Comparison of ENCODE assay signal across 1 cellular context in the genomic region with DNA sequence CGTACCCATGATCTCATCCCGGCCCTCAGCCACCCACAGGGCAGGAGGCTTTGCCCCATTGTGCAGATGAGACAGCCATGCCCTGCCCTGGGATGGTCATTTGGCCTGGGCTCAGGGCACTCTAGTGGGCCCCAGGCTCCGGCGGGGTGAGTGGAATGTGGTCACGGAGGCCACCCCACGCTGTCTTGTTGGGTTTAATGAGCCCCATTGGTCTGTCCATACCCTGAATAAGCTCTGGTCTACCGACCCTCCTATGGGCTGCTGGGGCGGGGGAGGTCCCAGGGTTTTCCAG.
TF ChIP-seq lines count a peak whose summit lies in the region.

No MANE protein-coding gene starts in this region.

TF ChIP-seq in WTC11, 78 proteins besides CTCF, POLR2A, EP300 and RAD21 (continued from another document):
- TF ChIP-seq, protein P1, sequence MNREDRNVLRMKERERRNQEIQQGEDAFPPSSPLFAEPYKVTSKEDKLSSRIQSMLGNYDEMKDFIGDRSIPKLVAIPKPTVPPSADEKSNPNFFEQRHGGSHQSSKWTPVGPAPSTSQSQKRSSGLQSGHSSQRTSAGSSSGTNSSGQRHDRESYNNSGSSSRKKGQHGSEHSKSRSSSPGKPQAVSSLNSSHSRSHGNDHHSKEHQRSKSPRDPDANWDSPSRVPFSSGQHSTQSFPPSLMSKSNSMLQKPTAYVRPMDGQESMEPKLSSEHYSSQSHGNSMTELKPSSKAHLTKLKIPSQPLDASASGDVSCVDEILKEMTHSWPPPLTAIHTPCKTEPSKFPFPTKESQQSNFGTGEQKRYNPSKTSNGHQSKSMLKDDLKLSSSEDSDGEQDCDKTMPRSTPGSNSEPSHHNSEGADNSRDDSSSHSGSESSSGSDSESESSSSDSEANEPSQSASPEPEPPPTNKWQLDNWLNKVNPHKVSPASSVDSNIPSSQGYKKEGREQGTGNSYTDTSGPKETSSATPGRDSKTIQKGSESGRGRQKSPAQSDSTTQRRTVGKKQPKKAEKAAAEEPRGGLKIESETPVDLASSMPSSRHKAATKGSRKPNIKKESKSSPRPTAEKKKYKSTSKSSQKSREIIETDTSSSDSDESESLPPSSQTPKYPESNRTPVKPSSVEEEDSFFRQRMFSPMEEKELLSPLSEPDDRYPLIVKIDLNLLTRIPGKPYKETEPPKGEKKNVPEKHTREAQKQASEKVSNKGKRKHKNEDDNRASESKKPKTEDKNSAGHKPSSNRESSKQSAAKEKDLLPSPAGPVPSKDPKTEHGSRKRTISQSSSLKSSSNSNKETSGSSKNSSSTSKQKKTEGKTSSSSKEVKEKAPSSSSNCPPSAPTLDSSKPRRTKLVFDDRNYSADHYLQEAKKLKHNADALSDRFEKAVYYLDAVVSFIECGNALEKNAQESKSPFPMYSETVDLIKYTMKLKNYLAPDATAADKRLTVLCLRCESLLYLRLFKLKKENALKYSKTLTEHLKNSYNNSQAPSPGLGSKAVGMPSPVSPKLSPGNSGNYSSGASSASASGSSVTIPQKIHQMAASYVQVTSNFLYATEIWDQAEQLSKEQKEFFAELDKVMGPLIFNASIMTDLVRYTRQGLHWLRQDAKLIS (CRISPR knock-in tag; IDR thresholded peaks at IDR 0.05; ENCODE audit: borderline replicate concordance): no peak
- TF ChIP-seq, protein P2, sequence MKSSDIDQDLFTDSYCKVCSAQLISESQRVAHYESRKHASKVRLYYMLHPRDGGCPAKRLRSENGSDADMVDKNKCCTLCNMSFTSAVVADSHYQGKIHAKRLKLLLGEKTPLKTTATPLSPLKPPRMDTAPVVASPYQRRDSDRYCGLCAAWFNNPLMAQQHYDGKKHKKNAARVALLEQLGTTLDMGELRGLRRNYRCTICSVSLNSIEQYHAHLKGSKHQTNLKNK (CRISPR knock-in tag; IDR thresholded peaks at IDR 0.05): no peak
- TF ChIP-seq ATF1 (CRISPR knock-in tag; IDR thresholded peaks at IDR 0.05): no peak
- TF ChIP-seq, protein P3, sequence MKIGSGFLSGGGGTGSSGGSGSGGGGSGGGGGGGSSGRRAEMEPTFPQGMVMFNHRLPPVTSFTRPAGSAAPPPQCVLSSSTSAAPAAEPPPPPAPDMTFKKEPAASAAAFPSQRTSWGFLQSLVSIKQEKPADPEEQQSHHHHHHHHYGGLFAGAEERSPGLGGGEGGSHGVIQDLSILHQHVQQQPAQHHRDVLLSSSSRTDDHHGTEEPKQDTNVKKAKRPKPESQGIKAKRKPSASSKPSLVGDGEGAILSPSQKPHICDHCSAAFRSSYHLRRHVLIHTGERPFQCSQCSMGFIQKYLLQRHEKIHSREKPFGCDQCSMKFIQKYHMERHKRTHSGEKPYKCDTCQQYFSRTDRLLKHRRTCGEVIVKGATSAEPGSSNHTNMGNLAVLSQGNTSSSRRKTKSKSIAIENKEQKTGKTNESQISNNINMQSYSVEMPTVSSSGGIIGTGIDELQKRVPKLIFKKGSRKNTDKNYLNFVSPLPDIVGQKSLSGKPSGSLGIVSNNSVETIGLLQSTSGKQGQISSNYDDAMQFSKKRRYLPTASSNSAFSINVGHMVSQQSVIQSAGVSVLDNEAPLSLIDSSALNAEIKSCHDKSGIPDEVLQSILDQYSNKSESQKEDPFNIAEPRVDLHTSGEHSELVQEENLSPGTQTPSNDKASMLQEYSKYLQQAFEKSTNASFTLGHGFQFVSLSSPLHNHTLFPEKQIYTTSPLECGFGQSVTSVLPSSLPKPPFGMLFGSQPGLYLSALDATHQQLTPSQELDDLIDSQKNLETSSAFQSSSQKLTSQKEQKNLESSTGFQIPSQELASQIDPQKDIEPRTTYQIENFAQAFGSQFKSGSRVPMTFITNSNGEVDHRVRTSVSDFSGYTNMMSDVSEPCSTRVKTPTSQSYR (CRISPR knock-in tag; IDR thresholded peaks at IDR 0.05): 0 out of 2 replicates have a peak, but pooled peaks have one; percentile 27
